In genomic region chr11:130300567-130300966, GRCh38 we compare ENCODE assay signal across 11 cellular contexts. TPM values are rescaled to one million over a fixed set of nuclear protein-coding genes. Genes with fewer than 3 reads are reported as not detected.
DNase-seq lines count a peak whose midpoint lies in the region; ATAC-seq and TF ChIP-seq lines count a peak whose summit lies in the region.
"Had no signal": no experiment of that assay in that cellular context is flagged by ENCODE, and none has a peak within 500 bp of the region (broad histone marks: within the 10 kb centered on the region; RNA-seq: fewer than 3 reads in every experiment).

No MANE protein-coding gene starts in this region.

- peak overlapping the region; percentile 32 for H3K27ac Mint-ChIP-seq in dendritic cell treated with granulocyte-macrophage colony-stimulating factor and Interleukin-4, amounts not matched to agents 40 ng/mL and 50 ng/mL, for 4 days
- H3K27ac Mint-ChIP-seq in endodermal cell = no peak overlapping the region

- no peaks in the 10 kb centered on the region for H3K27me3 Mint-ChIP-seq in dendritic cell treated with granulocyte-macrophage colony-stimulating factor and Interleukin-4, amounts not matched to agents 40 ng/mL and 50 ng/mL, for 4 days
- H3K27me3 Mint-ChIP-seq in endodermal cell (ENCODE audit: insufficient read depth) = no peaks in the 10 kb centered on the region

- no CpG with 5 or more reads among the region's 1 CpG for WGBS in endodermal cell (ENCODE audit: insufficient coverage in 1 of 2, insufficient read length in 1 of 2), 2 experiments

- H3K4me3 ChIP-seq in endodermal cell (ENCODE audit: low read length) = no peak overlapping the region
- H3K4me3 ChIP-seq: SJSA1 had no signal

- no peak overlapping the region for H3K4me3 Mint-ChIP-seq in dendritic cell treated with granulocyte-macrophage colony-stimulating factor and Interleukin-4, amounts not matched to agents 40 ng/mL and 50 ng/mL, for 4 days
- no peak overlapping the region for H3K4me3 Mint-ChIP-seq in endodermal cell

- ATAC-seq in GM18873 (IDR thresholded peaks at IDR 0.05; ENCODE audit: low FRiP score, unreplicated experiment) (peak; percentile 37), GM21717 (IDR thresholded peaks at IDR 0.05; ENCODE audit: unreplicated experiment) (peak; percentile 59), HG03432 (IDR thresholded peaks at IDR 0.05; ENCODE audit: unreplicated experiment) (peak; percentile 75)

- intact Hi-C loops in dendritic cell treated with granulocyte-macrophage colony-stimulating factor and Interleukin-4, amounts not matched to agents 40 ng/mL and 50 ng/mL, for 4 days (cut with micrococcal nuclease) = no loop called here

- H3K9me3 ChIP-seq in endodermal cell (ENCODE audit: control insufficient read depth, low read length) = peaks cover 6% of the 10 kb centered on the region
- H3K9me3 ChIP-seq: SJSA1 had no signal

- no peaks in the 10 kb centered on the region for H3K9me3 Mint-ChIP-seq in dendritic cell treated with granulocyte-macrophage colony-stimulating factor and Interleukin-4, amounts not matched to agents 40 ng/mL and 50 ng/mL, for 4 days
- peaks cover 9% of the 10 kb centered on the region for H3K9me3 Mint-ChIP-seq in endodermal cell

- H3K27me3 ChIP-seq in endodermal cell (ENCODE audit: control insufficient read depth, insufficient read depth, low read length, poor library complexity, severe bottlenecking) = no peaks in the 10 kb centered on the region
- H3K27me3 ChIP-seq: SJSA1 had no signal

- no peaks in the 10 kb centered on the region for H3K4me1 ChIP-seq in endodermal cell (ENCODE audit: control insufficient read depth, insufficient read depth, low read length)
- H3K4me1 ChIP-seq: SJSA1 had no signal

- no peak for DNase-seq in endodermal cell
- DNase-seq in activated effector memory CD4-positive, alpha-beta T cell treated with Interleukin-2 at 50 U/mL for 16 hours = no peak
- DNase-seq in NCI-H748 (lab: John Stamatoyannopoulos, UW; ENCODE audit: unreplicated experiment) = no peak
- no peak for DNase-seq in NCI-H526 treated with DMSO at 0.1 percent for 48 hours (lab: John Stamatoyannopoulos, UW)
- DNase-seq: activated CD4-positive, alpha-beta T cell treated with anti-CD3 and anti-CD28 coated beads, Interleukin-2, amount 50 U/mL, for 4 hours; DMS79 treated with DMSO at 0.1 percent for 48 hours had no signal

- no peak for TF ChIP-seq CTCF in endodermal cell (conservative IDR thresholded peaks at IDR 0.05)

- H3K36me3 Mint-ChIP-seq in dendritic cell treated with granulocyte-macrophage colony-stimulating factor and Interleukin-4, amounts not matched to agents 40 ng/mL and 50 ng/mL, for 4 days (ENCODE audit: low read depth) = peaks cover 35% of the 10 kb centered on the region
- H3K36me3 Mint-ChIP-seq in endodermal cell (ENCODE audit: low read depth) = peaks cover 28% of the 10 kb centered on the region

- no peaks in the 10 kb centered on the region for H3K36me3 ChIP-seq in endodermal cell (ENCODE audit: control insufficient read depth, insufficient read depth, low read length)
- H3K36me3 ChIP-seq: SJSA1 had no signal

- no peak overlapping the region for H3K9ac ChIP-seq in endodermal cell (ENCODE audit: extremely low read depth, low read length, poor library complexity, severe bottlenecking)

- no peak overlapping the region for H3K27ac ChIP-seq in endodermal cell (ENCODE audit: low read depth, low read length)
- H3K27ac ChIP-seq: SJSA1 had no signal

- H3K4me1 Mint-ChIP-seq in dendritic cell treated with granulocyte-macrophage colony-stimulating factor and Interleukin-4, amounts not matched to agents 40 ng/mL and 50 ng/mL, for 4 days (ENCODE audit: low read depth) = peaks cover 42% of the 10 kb centered on the region
- H3K4me1 Mint-ChIP-seq in endodermal cell = peaks cover 25% of the 10 kb centered on the region

RNA-seq across cellular contexts. Expression of gene ZBTB44, which starts 14.2 kb away (rescaled TPM):
- total RNA-seq in endodermal cell = 10 to 100 TPM; 66.1 to 69.2 TPM
- 25.8 TPM for polyA plus RNA-seq in endodermal cell (2013, experiment 1 of 2)
- polyA plus RNA-seq in endodermal cell (2013, experiment 2 of 2) = 24.9 TPM
